In genomic region chr3:98003306-98003969, GRCh38 we compare ENCODE assay signal across 15 cellular contexts. TPM values are rescaled to one million over a fixed set of nuclear protein-coding genes. Genes with fewer than 3 reads are reported as not detected.
A peak's percentile ranks its signal among the peaks of the same experiment; 100 is the strongest.
DNase-seq lines count a peak whose midpoint lies in the region; ATAC-seq lines count a peak whose summit lies in the region.
"Had no signal": no experiment of that assay in that cellular context is flagged by ENCODE, and none has a peak within 500 bp of the region (broad histone marks: within the 10 kb centered on the region; RNA-seq: fewer than 3 reads in every experiment).

No MANE protein-coding gene starts in this region.

- peaks cover 28% of the 10 kb centered on the region for H3K36me3 Mint-ChIP-seq in activated CD4-positive, alpha-beta memory T cell treated with anti-CD3 and anti-CD28 coated beads, Interleukin-2, amount 10 ng/mL, durations not matched to agents 7 days and 5 days (ENCODE audit: low read depth)
- H3K36me3 Mint-ChIP-seq in activated CD4-positive, alpha-beta memory T cell treated with anti-CD3 and anti-CD28 coated beads for 36 hours: no peaks in the 10 kb centered on the region
- H3K36me3 Mint-ChIP-seq in effector memory CD8-positive, alpha-beta T cell (ENCODE audit: insufficient read depth): no peaks in the 10 kb centered on the region
- H3K36me3 Mint-ChIP-seq: naive thymus-derived CD8-positive, alpha-beta T cell had no signal

- POLR2A ChIA-PET in activated CD4-positive, alpha-beta memory T cell treated with anti-CD3 and anti-CD28 coated beads, Interleukin-2, amount 10 ng/mL, durations not matched to agents 7 days and 5 days (lab: Charles Lee): interaction anchor here (1.0 kb wide), 1 partner anchor 182 kb away, joined by 3 read pairs; the partner anchor contains the start of gene CRYBG3
- POLR2A ChIA-PET in activated CD4-positive, alpha-beta memory T cell treated with anti-CD3 and anti-CD28 coated beads for 36 hours (lab: Charles Lee): no interaction called here

- CTCF ChIA-PET in activated CD4-positive, alpha-beta memory T cell treated with anti-CD3 and anti-CD28 coated beads, Interleukin-2, amount 10 ng/mL, durations not matched to agents 7 days and 5 days (lab: Charles Lee): interaction anchor here (0.7 to 3.0 kb wide), 2 partner anchors 19 to 186 kb away, joined by 4 to 10 read pairs; no protein-coding TSS in a partner anchor
- CTCF ChIA-PET in activated CD4-positive, alpha-beta memory T cell treated with anti-CD3 and anti-CD28 coated beads for 36 hours (lab: Charles Lee): interaction anchor here (1.3 to 2.4 kb wide), 3 partner anchors 19 to 326 kb away, joined by 3 to 8 read pairs (median 4); no protein-coding TSS in a partner anchor

- H3K27me3 Mint-ChIP-seq in activated CD4-positive, alpha-beta memory T cell treated with anti-CD3 and anti-CD28 coated beads, Interleukin-2, amount 10 ng/mL, durations not matched to agents 7 days and 5 days: peaks cover 4% of the 10 kb centered on the region
- no peaks in the 10 kb centered on the region for H3K27me3 Mint-ChIP-seq in activated CD4-positive, alpha-beta memory T cell treated with anti-CD3 and anti-CD28 coated beads for 36 hours
- H3K27me3 Mint-ChIP-seq in effector memory CD8-positive, alpha-beta T cell: no peaks in the 10 kb centered on the region

- no peak overlapping the region for H3K4me3 Mint-ChIP-seq in activated CD4-positive, alpha-beta memory T cell treated with anti-CD3 and anti-CD28 coated beads, Interleukin-2, amount 10 ng/mL, durations not matched to agents 7 days and 5 days
- H3K4me3 Mint-ChIP-seq in activated CD4-positive, alpha-beta memory T cell treated with anti-CD3 and anti-CD28 coated beads for 36 hours: no peak overlapping the region
- H3K4me3 Mint-ChIP-seq in effector memory CD8-positive, alpha-beta T cell: no peak overlapping the region

- DNase-seq in activated CD4-positive, alpha-beta memory T cell treated with anti-CD3 and anti-CD28 coated beads, Interleukin-2, amount 10 ng/mL, durations not matched to agents 7 days and 5 days: no peak
- no peak for DNase-seq in activated CD4-positive, alpha-beta memory T cell treated with anti-CD3 and anti-CD28 coated beads for 36 hours
- peak; percentile 21 for DNase-seq in Jurkat, Clone E6-1 (ENCODE audit: low read depth, low spot score)
- no peak for DNase-seq in effector memory CD8-positive, alpha-beta T cell
- DNase-seq in SIG-M5 (lab: John Stamatoyannopoulos, UW) (no peak), NCI-H2107 (lab: John Stamatoyannopoulos, UW) (no peak), cardiac septum (ENCODE audit: low spot score) (no peak)
- DNase-seq: activated CD8-positive, alpha-beta memory T cell treated with anti-CD3 and anti-CD28 coated beads, Interleukin-2, amount 50 U/mL, for 48 hours; hippocampal formation; Karpas-422; naive thymus-derived CD8-positive, alpha-beta T cell; PC-9; stimulated activated CD4-positive, alpha-beta T cell treated with anti-CD3 and anti-CD28 coated beads, Interleukin-4, amount 100 ng/mL, for 1 hour; upper lobe of right lung had no signal

- H3K4me1 Mint-ChIP-seq in activated CD4-positive, alpha-beta memory T cell treated with anti-CD3 and anti-CD28 coated beads, Interleukin-2, amount 10 ng/mL, durations not matched to agents 7 days and 5 days: peaks cover 40% of the 10 kb centered on the region
- peaks cover 9% of the 10 kb centered on the region for H3K4me1 Mint-ChIP-seq in activated CD4-positive, alpha-beta memory T cell treated with anti-CD3 and anti-CD28 coated beads for 36 hours (ENCODE audit: low read depth)
- peaks cover 7% of the 10 kb centered on the region in 2 donors for H3K4me1 Mint-ChIP-seq in effector memory CD8-positive, alpha-beta T cell (ENCODE audit: low read depth in 2 of 2)

- no peak overlapping the region for H3K4me3 ChIP-seq in Jurkat, Clone E6-1 (ENCODE audit: low read length)
- H3K4me3 ChIP-seq: PC-9, upper lobe of right lung had no signal

- H3K27ac Mint-ChIP-seq in activated CD4-positive, alpha-beta memory T cell treated with anti-CD3 and anti-CD28 coated beads, Interleukin-2, amount 10 ng/mL, durations not matched to agents 7 days and 5 days: peak overlapping the region; percentile 63
- H3K27ac Mint-ChIP-seq in activated CD4-positive, alpha-beta memory T cell treated with anti-CD3 and anti-CD28 coated beads for 36 hours: no peak overlapping the region
- no peak overlapping the region for H3K27ac Mint-ChIP-seq in effector memory CD8-positive, alpha-beta T cell

- intact Hi-C loops in activated CD4-positive, alpha-beta memory T cell treated with anti-CD3 and anti-CD28 coated beads for 36 hours (cut with micrococcal nuclease): no loop called here
- intact Hi-C loops in cardiac septum (cut with DNase I): no loop called here

- ATAC-seq in GM21619 (IDR thresholded peaks at IDR 0.05; ENCODE audit: unreplicated experiment): peak; percentile 44
- ATAC-seq in effector memory CD8-positive, alpha-beta T cell (replicated peaks): peak; percentile 37
- ATAC-seq: naive thymus-derived CD8-positive, alpha-beta T cell; upper lobe of right lung had no signal

- H3K9me3 Mint-ChIP-seq in activated CD4-positive, alpha-beta memory T cell treated with anti-CD3 and anti-CD28 coated beads, Interleukin-2, amount 10 ng/mL, durations not matched to agents 7 days and 5 days: peaks cover 9% of the 10 kb centered on the region
- no peaks in the 10 kb centered on the region for H3K9me3 Mint-ChIP-seq in activated CD4-positive, alpha-beta memory T cell treated with anti-CD3 and anti-CD28 coated beads for 36 hours
- H3K9me3 Mint-ChIP-seq in effector memory CD8-positive, alpha-beta T cell: no peaks in the 10 kb centered on the region
- H3K9me3 Mint-ChIP-seq: naive thymus-derived CD8-positive, alpha-beta T cell had no signal

RNA-seq across cellular contexts. Expression of gene RIOX2, which starts 31.2 kb away (rescaled TPM):
- total RNA-seq in activated CD4-positive, alpha-beta memory T cell treated with anti-CD3 and anti-CD28 coated beads, Interleukin-2, amount 10 ng/mL, durations not matched to agents 7 days and 5 days: 10 to 100 TPM; 46.5 to 46.7 TPM
- 10 to 100 TPM; 35.9 to 36.1 TPM for total RNA-seq in activated CD4-positive, alpha-beta memory T cell treated with anti-CD3 and anti-CD28 coated beads for 36 hours
- 38.5 TPM for polyA plus RNA-seq in Jurkat, Clone E6-1 (2012; ENCODE audit: insufficient read depth, insufficient read length)
- total RNA-seq in cardiac septum: 14.2 TPM

RNA-seq across cellular contexts. Expression of gene GABRR3, which starts 31.7 kb away (rescaled TPM):
- total RNA-seq in activated CD4-positive, alpha-beta memory T cell treated with anti-CD3 and anti-CD28 coated beads, Interleukin-2, amount 10 ng/mL, durations not matched to agents 7 days and 5 days: not detected
- not detected for total RNA-seq in activated CD4-positive, alpha-beta memory T cell treated with anti-CD3 and anti-CD28 coated beads for 36 hours
- polyA plus RNA-seq in Jurkat, Clone E6-1 (2012; ENCODE audit: insufficient read depth, insufficient read length): not detected
- total RNA-seq in cardiac septum: not detected
- total RNA-seq: naive thymus-derived CD8-positive, alpha-beta T cell; PC-9; upper lobe of right lung had no signal
- polyA plus RNA-seq: naive thymus-derived CD8-positive, alpha-beta T cell had no signal
